8 cellular contexts compared by ENCODE assay signal in the genomic region with DNA sequence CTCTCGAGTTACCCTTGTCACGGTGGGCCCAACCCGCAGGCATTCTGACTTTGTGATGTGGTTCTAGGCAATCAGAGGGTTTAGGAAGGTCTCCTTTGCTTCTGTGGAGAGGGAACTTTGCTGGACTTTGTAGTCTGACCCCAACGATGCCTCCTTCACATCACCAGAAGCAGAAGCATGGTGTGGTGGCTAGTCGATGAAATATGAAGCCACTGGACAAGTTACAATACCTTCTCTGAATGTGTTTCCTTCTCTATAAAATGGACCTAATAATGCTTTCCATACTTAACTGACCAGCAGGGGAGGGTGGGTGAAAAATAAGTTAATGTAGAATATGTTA. TPM values are rescaled to one million over a fixed set of nuclear protein-coding genes. Genes with fewer than 3 reads are reported as not detected.
A peak's percentile ranks its signal among the peaks of the same experiment; 100 is the strongest.
DNase-seq lines count a peak whose midpoint lies in the region; ATAC-seq and TF ChIP-seq lines count a peak whose summit lies in the region.

No MANE protein-coding gene starts in this region.

- H3K36me3 ChIP-seq in left lung: no peaks in the 10 kb centered on the region
- no peaks in the 10 kb centered on the region for H3K36me3 ChIP-seq in testis (ENCODE audit: low read depth, missing control alignments)

- H3K27ac ChIP-seq in left lung (peak overlapping the region in 1 of 2 donors; percentile 62), testis (no peak overlapping the region)

- in situ Hi-C loops in astrocyte of the spinal cord (cut with HindIII; ENCODE audit: low sequenced_read_pairs): no loop called here

- ATAC-seq in left lung: no peak
- ATAC-seq in GM19397 (IDR thresholded peaks at IDR 0.05; ENCODE audit: unreplicated experiment): no peak
- no peak for ATAC-seq in activated CD4-positive, CD25-positive, alpha-beta regulatory T cell treated with anti-CD3 and anti-CD28 coated beads, Interleukin-2, amount 50 U/mL, for 24 hours

- DNase-seq in SIG-M5 treated with dmso at 0.1 percent for 504 hours (lab: John Stamatoyannopoulos, UW; ENCODE audit: unreplicated experiment) (peak; percentile 32), SIG-M5 (lab: John Stamatoyannopoulos, UW) (no peak), astrocyte of the spinal cord (ENCODE audit: low read depth, low spot score) (peak; percentile 0), left lung (no peak), testis (no peak), amniotic stem cell (lab: John Stamatoyannopoulos, UW) (no peak)

- H3K27me3 ChIP-seq in left lung (no peaks in the 10 kb centered on the region), testis (no peaks in the 10 kb centered on the region)

- peaks cover 0 to 5% of the 10 kb centered on the region in 2 donors for H3K9me3 ChIP-seq in left lung
- no peaks in the 10 kb centered on the region for H3K9me3 ChIP-seq in testis

- WGBS in testis, 2 donors: 1% methylated on average over 5 of the region's 5 CpGs

- H3K4me1 ChIP-seq in left lung (peaks cover 5 to 17% of the 10 kb centered on the region in 2 donors), testis (no peaks in the 10 kb centered on the region)

- peak overlapping the region; percentile 73 for H3K4me3 ChIP-seq in astrocyte of the spinal cord (ENCODE audit: low read depth, low read length)
- H3K4me3 ChIP-seq in left lung: peak overlapping the region; percentile 52 to 70
- peak overlapping the region; percentile 59 to 90 for H3K4me3 ChIP-seq in testis

- intact Hi-C loops in left lung (cut with DNase I) (no loop called here), testis (cut with DNase I; ENCODE audit: low total_unique reads) (loop anchor here (10.0 kb wide), 1 partner anchor 307 kb away; no protein-coding TSS in a partner anchor)

- TF ChIP-seq CTCF in astrocyte of the spinal cord (IDR thresholded peaks at IDR 0.05; ENCODE audit: low read depth, low read length) (no peak), left lung (IDR thresholded peaks at IDR 0.05) (no peak), testis (IDR thresholded peaks at IDR 0.05) (no peak)

- no peak for TF ChIP-seq POLR2A in testis (IDR thresholded peaks at IDR 0.05)

RNA-seq across cellular contexts. Expression of a gene that starts 0.6 kb away (rescaled TPM):
- total RNA-seq in left lung (1 to 10 TPM; 5.8 to 7.5 TPM), testis (10 to 100 TPM; 17.8 to 22.7 TPM)
- polyA plus RNA-seq in testis (ENCODE audit: insufficient read depth, low read depth, low replicate concordance): 15.9 TPM

Comparison
In these comparisons a context has a peak if more than half of its experiments do, and no peak if none do; other contexts are left out.
1. DNase-seq: peak in SIG-M5 treated with dmso at 0.1 percent for 504 hours (single experiment) and astrocyte of the spinal cord (single experiment); none in SIG-M5 (single experiment), left lung (0 of 2), testis (single experiment) and amniotic stem cell (single experiment).
2. Peak in every context shown above with its lines, with median percentiles within 50 percentile points of each other: H3K4me3 ChIP-seq.